22 cellular contexts compared by ENCODE assay signal in the genomic region with DNA sequence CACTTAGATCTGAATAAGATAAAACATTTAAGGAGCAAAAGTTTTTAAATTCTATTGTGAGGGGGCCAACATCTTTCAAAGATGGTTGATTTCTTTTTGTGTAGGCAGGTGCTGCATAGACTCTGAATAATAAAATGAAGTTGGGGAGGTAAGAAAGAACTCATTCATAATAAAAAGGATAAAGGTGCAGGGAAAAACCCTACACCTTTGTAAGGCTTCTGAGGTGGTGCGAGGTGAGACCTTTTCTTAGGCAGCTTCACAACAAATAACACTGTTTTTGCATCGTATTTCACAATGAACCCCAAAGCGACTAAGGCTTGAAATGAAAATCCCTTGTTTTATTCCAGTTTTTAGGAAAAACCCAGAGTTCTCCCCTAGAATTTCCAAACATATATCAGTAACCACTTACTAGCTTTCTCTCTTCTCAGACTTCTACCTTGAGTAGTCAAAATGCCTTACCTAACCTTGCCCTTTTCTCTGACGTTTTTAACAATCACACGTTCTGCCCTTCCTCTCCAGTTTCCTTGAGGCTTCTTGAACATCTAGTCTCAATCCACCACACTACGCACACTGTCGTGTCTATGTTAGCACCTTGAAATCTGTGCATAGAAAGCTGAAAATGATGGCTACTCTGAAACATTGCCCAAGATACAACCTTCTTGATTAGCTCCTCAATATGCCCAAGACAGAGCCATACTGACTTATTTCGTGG.
"Had no signal": no experiment of that assay in that cellular context is flagged by ENCODE, and none has a peak within 500 bp of the region (broad histone marks: within the 10 kb centered on the region; RNA-seq: fewer than 3 reads in every experiment).

No MANE protein-coding gene starts in this region.

- ATAC-seq: gastroesophageal sphincter, left ventricle myocardium superior, right cardiac atrium had no signal

- DNase-seq: activated CD4-positive, alpha-beta T cell treated with anti-CD3 and anti-CD28 coated beads for 48 hours; activated CD4-positive, CD25-positive, alpha-beta regulatory T cell; activated CD8-positive, alpha-beta memory T cell treated with anti-CD3 and anti-CD28 coated beads for 24 hours; activated CD8-positive, alpha-beta memory T cell treated with anti-CD3 and anti-CD28 coated beads, Interleukin-2, amount 50 U/mL, for 48 hours; activated effector memory CD4-positive, alpha-beta T cell treated with anti-CD3 and anti-CD28 coated beads, Interleukin-2, amount 50 U/mL, for 16 hours; activated naive CD4-positive, alpha-beta T cell treated with anti-CD3 and anti-CD28 coated beads, Interleukin-2, amount 10 ng/mL, durations not matched to agents 7 days and 5 days; activated T-cell treated with anti-CD3 and anti-CD28 coated beads, Interleukin-2, amount 50 U/mL, for 48 hours; amygdala; cerebellar nuclear complex; endodermal cell; head of caudate nucleus; left ventricle myocardium superior; mammary epithelial cell; midbrain; right cardiac atrium; stimulated activated CD4-positive, alpha-beta T cell treated with anti-CD3 and anti-CD28 coated beads, Interleukin-4, amount 100 ng/mL, for 24 hours; stimulated activated naive CD4-positive, alpha-beta T cell treated with Interleukin-2 at 50 U/mL for 16 hours; tibial artery had no signal

- H2AFZ ChIP-seq: parathyroid adenoma had no signal

- H3K27ac ChIP-seq: coronary artery, gastroesophageal sphincter, parathyroid adenoma, tibial artery had no signal

- H3K9me3 Mint-ChIP-seq: nephron had no signal

- H3K36me3 ChIP-seq: gastroesophageal sphincter, tibial artery had no signal

- H3K27ac Mint-ChIP-seq: endodermal cell, nephron had no signal

- H3K4me1 ChIP-seq: parathyroid adenoma had no signal

- H3K9me3 ChIP-seq: gastroesophageal sphincter, tibial artery had no signal

- H3K27me3 ChIP-seq: gastroesophageal sphincter, tibial artery had no signal

- H3K4me3 ChIP-seq: coronary artery, gastroesophageal sphincter, tibial artery had no signal

- H3K4me3 Mint-ChIP-seq: activated naive CD4-positive, alpha-beta T cell treated with anti-CD3 and anti-CD28 coated beads, Interleukin-2, amount 10 ng/mL, durations not matched to agents 7 days and 5 days; endodermal cell; nephron had no signal
